14 cellular contexts compared by ENCODE assay signal in genomic region chr7:64905547-64905946, GRCh38. TPM values are rescaled to one million over a fixed set of nuclear protein-coding genes. Genes with fewer than 3 reads are reported as not detected.
DNase-seq lines count a peak whose midpoint lies in the region; ATAC-seq, FAIRE-seq and TF ChIP-seq lines count a peak whose summit lies in the region.
"Had no signal": no experiment of that assay in that cellular context is flagged by ENCODE, and none has a peak within 500 bp of the region (broad histone marks: within the 10 kb centered on the region; RNA-seq: fewer than 3 reads in every experiment).

No MANE protein-coding gene starts in this region.

- H3K36me3 Mint-ChIP-seq in activated CD8-positive, alpha-beta T cell treated with anti-CD3 and anti-CD28 coated beads, Interleukin-2, amount 10 ng/mL, durations not matched to agents 7 days and 5 days (ENCODE audit: low read depth) = peaks cover 58% of the 10 kb centered on the region
- H3K36me3 Mint-ChIP-seq in activated CD8-positive, alpha-beta T cell treated with anti-CD3 and anti-CD28 coated beads for 36 hours (ENCODE audit: low read depth) = peaks cover 30% of the 10 kb centered on the region
- peaks cover 71% of the 10 kb centered on the region for H3K36me3 Mint-ChIP-seq in nephron progenitor cell (ENCODE audit: low read depth)

- peaks cover 3% of the 10 kb centered on the region; the same call in 2 of the 3 replicates for H3K9me3 ChIP-seq in GM12878 (replicated peaks; ENCODE audit: control insufficient read depth, insufficient read depth, low read length)

- CTCF ChIA-PET in activated CD8-positive, alpha-beta T cell treated with anti-CD3 and anti-CD28 coated beads, Interleukin-2, amount 10 ng/mL, durations not matched to agents 7 days and 5 days (lab: Charles Lee) = no interaction called here
- CTCF ChIA-PET in activated CD8-positive, alpha-beta T cell treated with anti-CD3 and anti-CD28 coated beads for 36 hours (lab: Charles Lee) = no interaction called here
- CTCF ChIA-PET in GM12878 (lab: Yijun Ruan, JAX) = no interaction called here

- no peak for DNase-seq in activated CD8-positive, alpha-beta T cell treated with anti-CD3 and anti-CD28 coated beads, Interleukin-2, amount 10 ng/mL, durations not matched to agents 7 days and 5 days
- no peak for DNase-seq in activated CD8-positive, alpha-beta T cell treated with anti-CD3 and anti-CD28 coated beads for 36 hours
- DNase-seq in NB4 (ENCODE audit: low read depth) (peak; percentile 59), GM12878 (ENCODE audit: low read depth, low spot score) (no peak), nephron progenitor cell (no peak), pons (ENCODE audit: low spot score) (no peak), amniotic stem cell (lab: John Stamatoyannopoulos, UW) (no peak), HK-2 (ENCODE audit: unreplicated experiment) (no peak)
- DNase-seq: activated CD4-positive, alpha-beta T cell treated with anti-CD3 and anti-CD28 coated beads, Interleukin-2, amount 50 U/mL, for 1 hour; activated effector memory CD4-positive, alpha-beta T cell treated with anti-CD3 and anti-CD28 coated beads, Interleukin-2, amount 50 U/mL, for 16 hours; HCEC 1CT; NCI-H187; NCI-H524; T-helper 17 cell had no signal

- no TSS peak for BruUV-seq in GM12878 (replicated peaks; lab: Mats Ljungman, UMichigan)

- POLR2A ChIA-PET in activated CD8-positive, alpha-beta T cell treated with anti-CD3 and anti-CD28 coated beads, Interleukin-2, amount 10 ng/mL, durations not matched to agents 7 days and 5 days (lab: Charles Lee) = no interaction called here
- POLR2A ChIA-PET in activated CD8-positive, alpha-beta T cell treated with anti-CD3 and anti-CD28 coated beads for 36 hours (lab: Charles Lee) = interaction anchor here (0.6 kb wide), 1 partner anchor 1788 kb away, joined by 6 read pairs; no protein-coding TSS in a partner anchor
- POLR2A ChIA-PET in GM12878 (lab: Charles Lee) = interaction anchor here (0.6 to 0.8 kb wide), 3 partner anchors 101 to 240 kb away, joined by 3 to 5 read pairs (median 3); partner anchors contain the start of gene ERV3-1

- peaks cover 50% of the 10 kb centered on the region for H3K4me1 Mint-ChIP-seq in activated CD8-positive, alpha-beta T cell treated with anti-CD3 and anti-CD28 coated beads, Interleukin-2, amount 10 ng/mL, durations not matched to agents 7 days and 5 days (ENCODE audit: low read depth)
- peaks cover 55% of the 10 kb centered on the region for H3K4me1 Mint-ChIP-seq in activated CD8-positive, alpha-beta T cell treated with anti-CD3 and anti-CD28 coated beads for 36 hours (ENCODE audit: low read depth)
- H3K4me1 Mint-ChIP-seq in nephron progenitor cell = peaks cover 30% of the 10 kb centered on the region

- in situ Hi-C loops in GM12878 (cut with MboI) = loop anchor here (10.0 kb wide), 1 partner anchor 591 kb away; the partner anchor contains the start of gene ZNF736

- 82% methylated on average over 4 of the region's 4 CpGs for WGBS in GM12878 (ENCODE audit: insufficient coverage, insufficient replicate concordance, low lambda C conversion rate, missing lambda C conversion rate)

- FAIRE-seq in GM12878 (lab: Jason Lieb, UNC) = no peak

- SMC1A ChIA-PET in GM12878 (lab: Charles Lee; ENCODE audit: uncharacterized antibody, unreplicated experiment) = no interaction called here

- no peak for TF ChIP-seq RAD21 in GM12878 (IDR thresholded peaks at IDR 0.05; ENCODE audit: insufficient read depth, low read depth, low read length)

- no peak for ATAC-seq in activated CD8-positive, alpha-beta T cell treated with anti-CD3 and anti-CD28 coated beads, Interleukin-2, amount 10 ng/mL, durations not matched to agents 7 days and 5 days
- no peak for ATAC-seq in activated CD8-positive, alpha-beta T cell treated with anti-CD3 and anti-CD28 coated beads for 36 hours
- no peak for ATAC-seq in GM12878
- ATAC-seq: T-helper 17 cell had no signal

- H3K79me2 ChIP-seq in GM12878 (ENCODE audit: control insufficient read depth, insufficient read depth, low read length) = peaks cover 44% of the 10 kb centered on the region

- H3K27ac Mint-ChIP-seq in activated CD8-positive, alpha-beta T cell treated with anti-CD3 and anti-CD28 coated beads, Interleukin-2, amount 10 ng/mL, durations not matched to agents 7 days and 5 days = no peak overlapping the region
- no peak overlapping the region for H3K27ac Mint-ChIP-seq in activated CD8-positive, alpha-beta T cell treated with anti-CD3 and anti-CD28 coated beads for 36 hours
- H3K27ac Mint-ChIP-seq in nephron progenitor cell = no peak overlapping the region

- peak overlapping the region; percentile 12 for H3K4me3 Mint-ChIP-seq in activated CD8-positive, alpha-beta T cell treated with anti-CD3 and anti-CD28 coated beads, Interleukin-2, amount 10 ng/mL, durations not matched to agents 7 days and 5 days
- no peak overlapping the region for H3K4me3 Mint-ChIP-seq in activated CD8-positive, alpha-beta T cell treated with anti-CD3 and anti-CD28 coated beads for 36 hours
- H3K4me3 Mint-ChIP-seq in nephron progenitor cell = peak overlapping the region; percentile 98
- H3K4me3 Mint-ChIP-seq: T-helper 17 cell had no signal

- H3K9me3 Mint-ChIP-seq in activated CD8-positive, alpha-beta T cell treated with anti-CD3 and anti-CD28 coated beads, Interleukin-2, amount 10 ng/mL, durations not matched to agents 7 days and 5 days (ENCODE audit: insufficient read depth) = peaks cover 9% of the 10 kb centered on the region
- no peaks in the 10 kb centered on the region for H3K9me3 Mint-ChIP-seq in activated CD8-positive, alpha-beta T cell treated with anti-CD3 and anti-CD28 coated beads for 36 hours
- H3K9me3 Mint-ChIP-seq in nephron progenitor cell = peaks cover 73% of the 10 kb centered on the region

- H3K4me2 ChIP-seq in GM12878 (ENCODE audit: control insufficient read depth, insufficient read depth) = peak overlapping the region; percentile 30; the same call in 1 of the 2 replicates

- TF ChIP-seq POLR2A in NB4 (IDR thresholded peaks at IDR 0.05; ENCODE audit: extremely low read depth, insufficient read length) (no peak), GM12878 (IDR thresholded peaks at IDR 0.05; ENCODE audit: low read depth, low read length) (no peak)

- H3K9ac ChIP-seq in GM12878 (ENCODE audit: control insufficient read depth, insufficient read depth, low read length) = no peak overlapping the region

- H3K4me3 ChIP-seq in NB4 (ENCODE audit: low read depth, low read length) (peak overlapping the region; percentile 93), GM12878 (0 out of 2 replicates have a peak overlapping the region, but pooled peaks have one; percentile 36)

- no peak overlapping the region for H2AFZ ChIP-seq in GM12878 (ENCODE audit: control insufficient read depth, low read depth, low read length)

- intact Hi-C loops in activated CD8-positive, alpha-beta T cell treated with anti-CD3 and anti-CD28 coated beads for 36 hours (cut with micrococcal nuclease) = no loop called here
- intact Hi-C loops in GM12878 (cut with micrococcal nuclease; ENCODE audit: unreplicated experiment) = loop anchor here (5.0 kb wide), 2 partner anchors 113 to 343 kb away; partner anchors contain the start of genes ZNF138 and ZNF680

- TF ChIP-seq CTCF in activated CD8-positive, alpha-beta T cell treated with anti-CD3 and anti-CD28 coated beads for 36 hours (IDR thresholded peaks at IDR 0.05) = no peak
- TF ChIP-seq CTCF in NB4 (IDR thresholded peaks at IDR 0.05; ENCODE audit: low read depth, low read length) = no peak
- TF ChIP-seq CTCF in GM12878 (IDR thresholded peaks at IDR 0.05 in 2 of 3, conservative IDR thresholded peaks at IDR 0.05 in 1 of 3; ENCODE audit: control insufficient read depth in 2 of 3, extremely low read depth in 1 of 3, insufficient read depth in 1 of 3, low read depth in 3 of 3, low read length in 3 of 3) = no peak
- TF ChIP-seq CTCF in nephron progenitor cell (IDR thresholded peaks at IDR 0.05) = no peak

- RAD21 ChIA-PET in GM12878 (lab: Charles Lee; ENCODE audit: unreplicated experiment) = no interaction called here

- no peaks in the 10 kb centered on the region for H3K4me1 ChIP-seq in GM12878 (ENCODE audit: control insufficient read depth, insufficient read depth, low read length)

- TF ChIP-seq EP300 in GM12878 (IDR thresholded peaks at IDR 0.05; ENCODE audit: borderline replicate concordance in 1 of 2, control insufficient read depth in 1 of 2, low read depth in 2 of 2, low read length in 2 of 2) = no peak

- H3K36me3 ChIP-seq in GM12878 (ENCODE audit: control insufficient read depth in 2 of 2, insufficient read depth in 2 of 2, low read length in 1 of 2) = no peaks in the 10 kb centered on the region

- H3K27me3 Mint-ChIP-seq in activated CD8-positive, alpha-beta T cell treated with anti-CD3 and anti-CD28 coated beads, Interleukin-2, amount 10 ng/mL, durations not matched to agents 7 days and 5 days (ENCODE audit: low read depth) = no peaks in the 10 kb centered on the region
- H3K27me3 Mint-ChIP-seq in activated CD8-positive, alpha-beta T cell treated with anti-CD3 and anti-CD28 coated beads for 36 hours = no peaks in the 10 kb centered on the region
- peaks cover 4% of the 10 kb centered on the region for H3K27me3 Mint-ChIP-seq in nephron progenitor cell (ENCODE audit: low read depth, poor library complexity)
- H3K27me3 Mint-ChIP-seq: T-helper 17 cell had no signal

- H3K27me3 ChIP-seq in GM12878 (replicated peaks in 1 of 2; ENCODE audit: control insufficient read depth in 2 of 2, insufficient read depth in 2 of 2, low read length in 1 of 2) = no peaks in the 10 kb centered on the region

- no peaks in the 10 kb centered on the region for H4K20me1 ChIP-seq in GM12878 (ENCODE audit: control insufficient read depth, insufficient read depth)

- H3K27ac ChIP-seq in GM12878 (ENCODE audit: control insufficient read depth, insufficient read depth) = no peak overlapping the region

RNA-seq across cellular contexts. Expression of gene ZNF273, which starts 2.5 kb away (rescaled TPM):
- total RNA-seq in activated CD8-positive, alpha-beta T cell treated with anti-CD3 and anti-CD28 coated beads, Interleukin-2, amount 10 ng/mL, durations not matched to agents 7 days and 5 days = 10 to 100 TPM; 10.6 to 11.8 TPM
- 10 to 100 TPM; 11.3 to 11.9 TPM for total RNA-seq in activated CD8-positive, alpha-beta T cell treated with anti-CD3 and anti-CD28 coated beads for 36 hours
- total RNA-seq in GM12878 (2013; cell fraction: nucleolus; rRNA removed) = 29.6 and 33.3 TPM in 2 replicates
- total RNA-seq in GM12878 (2014; rRNA removed) (7.2 and 10.8 TPM in 2 replicates), GM12878 (2014; rRNA removed; fragmentation: Illumina TruSeq; extraction: Trizol) (10.6 and 12.3 TPM in 2 replicates), GM12878 (2021) (4.9 and 5.5 TPM in 2 replicates)
- 2.5 TPM for polyA plus RNA-seq in GM12878 (2011; ENCODE audit: low read depth)
- polyA plus RNA-seq in GM12878 (2011; rRNA removed) (11.2 and 17.9 TPM in 2 replicates), GM12878 (2014; fragmentation: Illumina TruSeq; extraction: Trizol) (8.2 and 8.5 TPM in 2 replicates), GM12878 (2014; fragmentation: Nextera tagmentation; extraction: Ambion mirVana) (10 to 100 TPM in 1 of 2 experiments, 1 to 10 TPM in 1; 5.1 to 10.3 TPM), GM12878 (2014; rRNA removed) (4.3 and 4.8 TPM in 2 replicates), GM12878 (2016; fragmentation: Nextera tagmentation; extraction: Ambion mirVana) (10 to 100 TPM in 1 of 2 experiments, 1 to 10 TPM in 1; 7.3 to 10.4 TPM)
- 5.3 and 5.4 TPM in 2 replicates for polyA plus RNA-seq in GM12878 (2011; cell fraction: cytosol; rRNA removed)
- polyA plus RNA-seq in GM12878 (2011; cell fraction: nucleus; rRNA removed) = 3.7 and 4.1 TPM in 2 replicates
- polyA plus RNA-seq in GM12878 (2012) = 3.7 and 4.0 TPM in 2 replicates
- 8.4 and 8.6 TPM in 2 replicates for polyA minus RNA-seq in GM12878 (2011; rRNA and poly(A)+ RNA removed)
- polyA minus RNA-seq in GM12878 (2011; cell fraction: cytosol; rRNA and poly(A)+ RNA removed) = 4.6 and 5.1 TPM in 2 replicates
- polyA minus RNA-seq in GM12878 (2011; cell fraction: nucleus; rRNA and poly(A)+ RNA removed) = 6.0 and 10.1 TPM in 2 replicates
